8 cellular contexts compared by ENCODE assay signal in the genomic region with DNA sequence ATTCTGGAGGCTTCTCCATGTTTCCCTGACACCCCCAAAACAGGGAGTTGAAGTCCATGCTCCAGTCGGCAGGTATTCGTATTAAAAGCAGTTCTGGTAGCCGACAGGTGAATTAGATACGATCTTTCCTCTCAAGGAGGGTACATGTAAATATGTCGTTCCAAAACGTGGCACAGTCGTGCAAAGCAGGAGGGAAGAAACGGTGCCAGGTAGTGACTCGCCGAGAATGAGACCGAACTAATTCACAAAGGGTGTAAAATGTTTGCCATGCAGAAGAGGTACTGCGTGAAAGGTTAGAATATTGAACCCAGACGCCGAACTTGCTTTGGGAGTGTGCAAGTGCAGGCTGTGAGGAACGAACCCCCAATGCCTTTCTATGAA. TPM values are rescaled to one million over a fixed set of nuclear protein-coding genes. Genes with fewer than 3 reads are reported as not detected.
DNase-seq lines count a peak whose midpoint lies in the region; ATAC-seq and TF ChIP-seq lines count a peak whose summit lies in the region.

No MANE protein-coding gene starts in this region.

- no peak overlapping the region for H2AK5ac ChIP-seq in mesendoderm (ENCODE audit: low read length)

- TF ChIP-seq CTCF in breast epithelium (IDR thresholded peaks at IDR 0.05), result no peak

- intact Hi-C loops in breast epithelium (cut with DNase I; ENCODE audit: low total_unique reads), result no loop called here

- peak overlapping the region; percentile 98 for H3K56ac ChIP-seq in mesendoderm (ENCODE audit: low read length)

- no peak overlapping the region for H4K5ac ChIP-seq in mesendoderm (ENCODE audit: low read length)

- no peak overlapping the region for H3K4ac ChIP-seq in mesendoderm (ENCODE audit: low read depth, low read length)

- no peak overlapping the region for H3K23ac ChIP-seq in mesendoderm (ENCODE audit: low read length)

- peaks cover 7% of the 10 kb centered on the region for H3K79me1 ChIP-seq in mesendoderm (ENCODE audit: low read length)

- H3K4me3 ChIP-seq in breast epithelium (peak overlapping the region; percentile 85 to 89 (median 86)), mesendoderm (ENCODE audit: low read length) (peak overlapping the region; percentile 99)

- ATAC-seq in HG03039 (IDR thresholded peaks at IDR 0.05; ENCODE audit: unreplicated experiment) (peak; percentile 1), GM19023 (IDR thresholded peaks at IDR 0.05; ENCODE audit: unreplicated experiment) (no peak), GM19035 (IDR thresholded peaks at IDR 0.05; ENCODE audit: unreplicated experiment) (no peak)

- H3K79me2 ChIP-seq in mesendoderm (ENCODE audit: control insufficient read depth, insufficient read depth, low read length), result peaks cover 11% of the 10 kb centered on the region

- H3K4me2 ChIP-seq in mesendoderm (ENCODE audit: low read length), result peak overlapping the region; percentile 100

- peak overlapping the region; percentile 91 to 92 for H3K27ac ChIP-seq in breast epithelium
- no peak overlapping the region for H3K27ac ChIP-seq in mesendoderm (ENCODE audit: low read depth, low read length)

- TF ChIP-seq POLR2A in breast epithelium (IDR thresholded peaks at IDR 0.05), result no peak

- no peak overlapping the region for H3K18ac ChIP-seq in mesendoderm (ENCODE audit: low read length)

- no peak overlapping the region for H2BK5ac ChIP-seq in mesendoderm (ENCODE audit: low read length)

- no peaks in the 10 kb centered on the region for H3K9me3 ChIP-seq in breast epithelium

- no peak overlapping the region for H4K8ac ChIP-seq in mesendoderm (ENCODE audit: low read depth, low read length)

- no peaks in the 10 kb centered on the region for H3K4me1 ChIP-seq in breast epithelium
- no peaks in the 10 kb centered on the region for H3K4me1 ChIP-seq in mesendoderm (ENCODE audit: control insufficient read depth, low read depth, low read length)

- DNase-seq in Ammon's horn (ENCODE audit: low spot score), result peak; percentile 5
- no peak for DNase-seq in breast epithelium (ENCODE audit: low spot score in 2 of 2)
- no peak for DNase-seq in mesendoderm
- no peak for DNase-seq in C1 segment of cervical spinal cord (lab: John Stamatoyannopoulos, UW)
- DNase-seq in cerebellar cortex (ENCODE audit: low spot score), result no peak

- WGBS in mesendoderm (ENCODE audit: extremely low coverage, insufficient coverage, low lambda C conversion rate), result no CpG with 5 or more reads among the region's 15 CpGs

- peak overlapping the region; percentile 91 for H3K9ac ChIP-seq in mesendoderm (ENCODE audit: low read length)

- H2BK120ac ChIP-seq in mesendoderm (ENCODE audit: low read depth, low read length), result no peak overlapping the region

- no peak overlapping the region for H2BK15ac ChIP-seq in mesendoderm (replicated peaks; ENCODE audit: low read depth)

- no peaks in the 10 kb centered on the region for H3K27me3 ChIP-seq in breast epithelium
- no peaks in the 10 kb centered on the region for H3K27me3 ChIP-seq in mesendoderm (ENCODE audit: insufficient read depth, low read length, poor library complexity)

- H3K36me3 ChIP-seq in breast epithelium (no peaks in the 10 kb centered on the region), mesendoderm (ENCODE audit: control insufficient read depth, insufficient read depth, low read length) (peaks cover 5% of the 10 kb centered on the region)

RNA-seq across cellular contexts. Expression of gene EDRF1, which starts 0.5 kb away (rescaled TPM):
- total RNA-seq in breast epithelium, result 10 to 100 TPM; 23.8 to 37.3 (median 35.1) TPM
- 23.3 TPM for polyA plus RNA-seq in mesendoderm (2013, experiment 1 of 2)
- 23.2 TPM for polyA plus RNA-seq in mesendoderm (2013, experiment 2 of 2)

RNA-seq across cellular contexts. Expression of gene TEX36, which starts 37.0 kb away (rescaled TPM):
- not detected for total RNA-seq in breast epithelium
- polyA plus RNA-seq in mesendoderm (2013, experiment 1 of 2), result not detected
- not detected for polyA plus RNA-seq in mesendoderm (2013, experiment 2 of 2)

RNA-seq across cellular contexts. Expression of gene MMP21, which starts 55.6 kb away (rescaled TPM):
- under 1 TPM in 2 of 3 donors, not detected in 1; 0.33 to 0.59 TPM for total RNA-seq in breast epithelium
- not detected for polyA plus RNA-seq in mesendoderm (2013, experiment 1 of 2)
- polyA plus RNA-seq in mesendoderm (2013, experiment 2 of 2), result not detected
